In the genomic region with DNA sequence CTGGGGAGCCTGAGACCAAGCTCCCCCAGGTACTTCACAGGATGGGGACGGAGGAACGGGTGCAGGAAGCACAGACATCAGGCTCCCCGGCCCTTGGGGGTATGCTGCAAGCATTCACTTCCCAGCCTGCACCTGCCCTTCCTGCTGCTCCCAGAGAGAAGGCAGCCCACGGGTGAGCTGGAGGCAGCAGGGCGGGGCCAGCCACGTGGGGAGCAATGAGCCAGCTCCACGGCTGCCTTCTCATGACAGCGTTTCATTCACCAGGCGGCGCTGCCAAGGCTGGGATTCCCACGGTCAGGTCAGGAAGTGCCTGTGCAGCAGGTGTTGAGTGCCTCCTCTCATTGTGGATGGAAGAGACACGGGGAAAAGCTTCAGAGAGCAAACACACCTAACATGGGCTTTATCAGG, we compare ENCODE assay signal across 9 cellular contexts. TPM values are rescaled to one million over a fixed set of nuclear protein-coding genes. Genes with fewer than 3 reads are reported as not detected.
A peak's percentile ranks its signal among the peaks of the same experiment; 100 is the strongest.
DNase-seq lines count a peak whose midpoint lies in the region; ATAC-seq, FAIRE-seq and TF ChIP-seq lines count a peak whose summit lies in the region.
"Had no signal": no experiment of that assay in that cellular context is flagged by ENCODE, and none has a peak within 500 bp of the region (broad histone marks: within the 10 kb centered on the region; RNA-seq: fewer than 3 reads in every experiment).

No MANE protein-coding gene starts in this region.

- CTCF ChIA-PET in RWPE1 (lab: Yijun Ruan, JAX) = interaction anchor here (0.6 to 1.4 kb wide), 8 partner anchors 11 to 491 kb away, joined by 3 to 6 read pairs (median 4); no protein-coding TSS in a partner anchor

- no peak for TF ChIP-seq CTCF in heart right ventricle (IDR thresholded peaks at IDR 0.05)
- TF ChIP-seq CTCF in RWPE1 (conservative IDR thresholded peaks at IDR 0.05; ENCODE audit: low read depth) = no peak
- no peak for TF ChIP-seq CTCF in kidney (IDR thresholded peaks at IDR 0.05; ENCODE audit: borderline replicate concordance, extremely low read depth, insufficient read depth)
- TF ChIP-seq CTCF in transverse colon (IDR thresholded peaks at IDR 0.05) = peak in 1 of 5 experiments; percentile 38

- WGBS in heart right ventricle, 2 donors = 63 to 65% methylated on average over 12 of the region's 12 CpGs
- 54% methylated on average over 10 of the region's 12 CpGs; no CpG with 5 or more reads in 1 of the 2 donors for WGBS in transverse colon (ENCODE audit: low coverage in 1 of 2), 2 donors

- H3K9ac ChIP-seq in kidney (ENCODE audit: low read length in 2 of 2) = no peak overlapping the region

- in situ Hi-C loops in transverse colon (cut with MboI; ENCODE audit: low pct_ligation_motif_present in 1 of 4, low pct_unique_long_range_greater_than_20kb in 1 of 4, low sequenced_read_pairs in 3 of 4) = no loop called here

- peaks cover 5 to 50% (median 26%) of the 10 kb centered on the region in 9 donors for H3K4me1 ChIP-seq in heart right ventricle
- H3K4me1 ChIP-seq in kidney (ENCODE audit: control insufficient read depth in 1 of 2, insufficient read depth in 1 of 2, low read depth in 1 of 2, low read length in 2 of 2) = peaks cover 18 to 29% of the 10 kb centered on the region in 2 donors
- peaks cover 15 to 48% (median 36%) of the 10 kb centered on the region in 4 donors for H3K4me1 ChIP-seq in transverse colon

- H3K9me3 ChIP-seq in heart right ventricle (peaks cover 0 to 10% (median 0%) of the 10 kb centered on the region in 11 donors), kidney (ENCODE audit: control insufficient read depth in 1 of 2, low read length in 2 of 2) (no peaks in the 10 kb centered on the region), transverse colon (no peaks in the 10 kb centered on the region)

- no peak for FAIRE-seq in kidney (lab: Jason Lieb, UNC)

- H3K4me3 ChIP-seq in heart right ventricle (no peak overlapping the region), kidney (ENCODE audit: low read length in 2 of 2) (no peak overlapping the region), transverse colon (no peak overlapping the region)

- intact Hi-C loops in left ventricle myocardium superior (cut with micrococcal nuclease) (no loop called here), heart right ventricle (cut with DNase I) (no loop called here), kidney (cut with DNase I) (no loop called here), transverse colon (cut with DNase I; ENCODE audit: low total_unique reads) (no loop called here)

- POLR2A ChIA-PET in RWPE1 (lab: Yijun Ruan, JAX; ENCODE audit: low non-redundant PET) = no interaction called here

- no peaks in the 10 kb centered on the region for H3K27me3 ChIP-seq in heart right ventricle
- no peaks in the 10 kb centered on the region for H3K27me3 ChIP-seq in transverse colon

- peak; percentile 48 for DNase-seq in left ventricle myocardium superior
- no peak for DNase-seq in heart right ventricle
- no peak for DNase-seq in RWPE1 (ENCODE audit: low spot score)
- peak; percentile 90 for DNase-seq in kidney
- DNase-seq in transverse colon = peak; percentile 72
- DNase-seq in NOMO-1 treated with dmso at 0.1 percent for 144 hours (lab: John Stamatoyannopoulos, UW; ENCODE audit: unreplicated experiment) = no peak
- DNase-seq: NCI-H1436 treated with DMSO at 0.1 percent for 48 hours had no signal

- H3K27ac ChIP-seq in heart right ventricle = no peak overlapping the region
- H3K27ac ChIP-seq in RWPE1 = peak overlapping the region; percentile 87
- H3K27ac ChIP-seq in kidney (ENCODE audit: low read depth in 2 of 2, low read length in 2 of 2) = no peak overlapping the region
- peak overlapping the region in 3 of 4 donors; percentile 6 to 81 (median 74) for H3K27ac ChIP-seq in transverse colon

- TF ChIP-seq EP300 in transverse colon (IDR thresholded peaks at IDR 0.05; ENCODE audit: low read depth) = no peak

- ATAC-seq in left ventricle myocardium superior (no peak), heart right ventricle (no peak), GM19324 (IDR thresholded peaks at IDR 0.05; ENCODE audit: low FRiP score, unreplicated experiment) (no peak), HG02588 (IDR thresholded peaks at IDR 0.05; ENCODE audit: unreplicated experiment) (no peak)

- no peak for TF ChIP-seq POLR2A in transverse colon (IDR thresholded peaks at IDR 0.05)

- peaks cover 0 to 45% (median 0%) of the 10 kb centered on the region in 9 donors for H3K36me3 ChIP-seq in heart right ventricle
- H3K36me3 ChIP-seq in kidney (ENCODE audit: control insufficient read depth in 1 of 2, insufficient read depth in 2 of 2, low read length in 2 of 2) = peaks cover 1 to 19% of the 10 kb centered on the region in 2 donors
- H3K36me3 ChIP-seq in transverse colon = peaks cover 0 to 6% (median 0%) of the 10 kb centered on the region in 4 donors

RNA-seq across cellular contexts. Expression of a gene that starts 14.5 kb away (rescaled TPM):
- total RNA-seq in left ventricle myocardium superior (0.99 TPM), heart right ventricle (1 to 10 TPM in 3 of 10 donors, under 1 TPM in 6, not detected in 1; 0.39 to 2.8 (median 0.80) TPM), kidney (19.7 TPM), transverse colon (10 to 100 TPM in 1 of 4 donors, 1 to 10 TPM in 1, not detected in 2; 8.2 to 16.2 TPM)
- polyA plus RNA-seq in heart right ventricle (10 to 100 TPM in 1 of 2 donors, 1 to 10 TPM in 1; 1.6 to 14.2 TPM), kidney (ENCODE audit: insufficient read depth, low read depth, low replicate concordance) (9.0 TPM)

RNA-seq across cellular contexts. Expression of a gene that starts 48.4 kb away (rescaled TPM):
- 173 TPM for total RNA-seq in left ventricle myocardium superior
- 100 to 1,000 TPM; 167 to 233 (median 191) TPM for total RNA-seq in heart right ventricle
- polyA plus RNA-seq in heart right ventricle = 100 to 1,000 TPM in 1 of 2 donors, 10 to 100 TPM in 1; 98.5 to 102 TPM
- total RNA-seq in kidney = 133 TPM
- 120 TPM for polyA plus RNA-seq in kidney (ENCODE audit: insufficient read depth, low read depth, low replicate concordance)
- total RNA-seq in transverse colon = 100 to 1,000 TPM in 3 of 4 donors, 10 to 100 TPM in 1; 63.6 to 140 (median 111) TPM

RNA-seq across cellular contexts. Expression of a gene that starts 58.1 kb away (rescaled TPM):
- 42.0 TPM for total RNA-seq in left ventricle myocardium superior
- total RNA-seq in heart right ventricle = 10 to 100 TPM; 16.9 to 48.0 (median 25.4) TPM
- polyA plus RNA-seq in heart right ventricle = 10 to 100 TPM; 50.3 to 55.3 TPM
- 54.8 TPM for total RNA-seq in kidney
- 192 TPM for polyA plus RNA-seq in kidney (ENCODE audit: insufficient read depth, low read depth, low replicate concordance)
- total RNA-seq in transverse colon = 10 to 100 TPM; 12.4 to 40.0 (median 27.7) TPM

Comparison
In these comparisons a context has a peak if more than half of its experiments do, and no peak if none do; other contexts are left out.
1. DNase-seq: peak in left ventricle myocardium superior (single experiment), kidney (single experiment) and transverse colon (single experiment); none in heart right ventricle (0 of 2), RWPE1 (single experiment) and NOMO-1 treated with dmso at 0.1 percent for 144 hours (single experiment).
2. H3K27ac ChIP-seq: peak in RWPE1 (single experiment) and transverse colon (3 of 4); none in heart right ventricle (0 of 10) and kidney (0 of 2).